ENCODE assay signal across 8 cellular contexts in the genomic region with DNA sequence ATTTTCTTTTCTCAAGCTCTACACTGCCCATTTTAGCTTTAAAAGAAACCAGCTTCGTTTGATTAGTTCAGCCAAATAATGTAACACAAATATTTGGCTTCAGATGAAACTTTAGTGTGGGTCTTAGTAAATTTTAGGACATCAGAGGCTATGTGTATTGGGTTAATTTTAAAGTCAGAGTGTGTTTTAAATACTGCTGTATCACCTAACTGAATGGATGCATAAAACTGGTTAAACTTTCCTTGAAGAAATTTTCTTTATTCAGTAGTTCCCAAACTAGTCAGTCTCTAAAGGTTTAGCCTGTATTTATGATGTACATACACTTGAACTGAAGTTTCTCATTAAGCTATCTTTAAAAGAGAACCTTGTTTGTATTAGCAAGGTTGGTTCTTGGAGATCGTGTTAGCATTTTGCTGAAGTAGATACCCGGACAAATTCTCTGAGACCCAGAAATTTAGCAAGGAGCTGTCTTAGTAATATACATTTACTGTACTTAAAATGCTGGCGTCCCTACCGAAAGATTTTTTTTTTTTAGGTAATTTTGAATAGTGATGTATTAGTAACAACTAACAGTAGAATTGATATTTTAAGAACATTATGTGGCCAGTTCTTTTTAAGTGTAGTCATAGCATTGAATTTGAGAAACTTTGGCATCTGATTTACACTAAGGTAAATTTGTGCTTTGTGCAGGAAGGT. TPM values are rescaled to one million over a fixed set of nuclear protein-coding genes. Genes with fewer than 3 reads are reported as not detected.
DNase-seq lines count a peak whose midpoint lies in the region; TF ChIP-seq lines count a peak whose summit lies in the region.

No MANE protein-coding gene starts in this region.

- H3K4me1 ChIP-seq in GM23248 (ENCODE audit: insufficient read depth) (peaks cover 43% of the 10 kb centered on the region), fibroblast of lung (ENCODE audit: control insufficient read depth, extremely low read depth, insufficient read depth, low read length) (peaks cover 3% of the 10 kb centered on the region), sigmoid colon (peaks cover 0 to 58% (median 28%) of the 10 kb centered on the region in 4 donors)

- intact Hi-C loops in sigmoid colon (cut with DNase I), result loop anchor here (5.0 kb wide), 3 partner anchors 197 to 972 kb away; a partner anchor contains a TSS

- H3K79me2 ChIP-seq in GM23248 (ENCODE audit: insufficient read depth) (peaks cover 63% of the 10 kb centered on the region), fibroblast of lung (ENCODE audit: control insufficient read depth, insufficient read depth, low read length) (peaks cover 70% of the 10 kb centered on the region)

- DNase-seq in GM23248, result no peak
- peak; percentile 1 for DNase-seq in RWPE1 (ENCODE audit: low spot score)
- peak in 1 of 2 donors; percentile 26 for DNase-seq in fibroblast of lung (ENCODE audit: low read depth in 2 of 2)
- no peak for DNase-seq in sigmoid colon
- DNase-seq in GM19238 (ENCODE audit: insufficient read length, low spot score), result no peak
- DNase-seq in NCI-H345 treated with DMSO at 0.1 percent for 48 hours (lab: John Stamatoyannopoulos, UW; ENCODE audit: unreplicated experiment), result no peak
- DNase-seq in activated effector memory CD4-positive, alpha-beta T cell treated with Interleukin-2 at 50 U/mL for 16 hours, result no peak
- no peak for DNase-seq in NCI-H526 (lab: John Stamatoyannopoulos, UW)

- no peaks in the 10 kb centered on the region for H4K20me1 ChIP-seq in GM23248 (ENCODE audit: insufficient read depth)
- H4K20me1 ChIP-seq in fibroblast of lung (ENCODE audit: control insufficient read depth, extremely low read depth, insufficient read depth, low read length), result no peaks in the 10 kb centered on the region

- CTCF ChIA-PET in RWPE1 (lab: Yijun Ruan, JAX), result interaction anchor here (0.6 to 0.7 kb wide), 2 partner anchors 690 to 1661 kb away, joined by 4 to 6 read pairs; no protein-coding TSS in a partner anchor

- H3K9me2 ChIP-seq in GM23248 (ENCODE audit: insufficient read depth), result no peaks in the 10 kb centered on the region

- WGBS in GM23248 (ENCODE audit: low coverage in 1 of 2, low lambda C conversion rate in 2 of 2, missing lambda C conversion rate in 2 of 2), 2 experiments, result 34 to 35% methylated on average over 5 of the region's 5 CpGs
- 13 to 35% methylated on average over 5 of the region's 5 CpGs for WGBS in sigmoid colon, 2 donors

- peak overlapping the region; percentile 99 for H2AFZ ChIP-seq in GM23248
- no peak overlapping the region for H2AFZ ChIP-seq in fibroblast of lung (ENCODE audit: low read length)

- no peaks in the 10 kb centered on the region for H3K9me3 ChIP-seq in GM23248 (ENCODE audit: low read depth)
- no peaks in the 10 kb centered on the region for H3K9me3 ChIP-seq in fibroblast of lung (ENCODE audit: control insufficient read depth, insufficient read depth, low read depth, low read length)
- H3K9me3 ChIP-seq in sigmoid colon, result no peaks in the 10 kb centered on the region

- H3K4me2 ChIP-seq in GM23248 (ENCODE audit: unreplicated experiment), result peak overlapping the region; percentile 98
- peak overlapping the region; percentile 92 for H3K4me2 ChIP-seq in fibroblast of lung (ENCODE audit: extremely low read depth, insufficient read depth, low read length)

- H3K9ac ChIP-seq in GM23248, result peak overlapping the region; percentile 88
- H3K9ac ChIP-seq in fibroblast of lung (ENCODE audit: insufficient read depth, low read length), result peak overlapping the region; percentile 43

- H3K36me3 ChIP-seq in GM23248 (ENCODE audit: low read depth), result no peaks in the 10 kb centered on the region
- no peaks in the 10 kb centered on the region for H3K36me3 ChIP-seq in fibroblast of lung (ENCODE audit: control insufficient read depth, insufficient read depth, low read length)
- no peaks in the 10 kb centered on the region for H3K36me3 ChIP-seq in sigmoid colon

- no peaks in the 10 kb centered on the region for H3K27me3 ChIP-seq in GM23248 (replicated peaks; ENCODE audit: insufficient read depth)
- no peaks in the 10 kb centered on the region for H3K27me3 ChIP-seq in fibroblast of lung (ENCODE audit: control insufficient read depth, insufficient read depth, low read length)
- no peaks in the 10 kb centered on the region for H3K27me3 ChIP-seq in sigmoid colon

- H3F3A ChIP-seq in GM23248 (ENCODE audit: insufficient read depth), result peaks cover 12% of the 10 kb centered on the region; the same call in 1 of the 2 replicates

- H3K4me3 ChIP-seq in GM23248 (peak overlapping the region; percentile 99), fibroblast of lung (replicated peaks in 1 of 4; ENCODE audit: control extremely low read depth in 1 of 4, insufficient read depth in 1 of 4, low read depth in 3 of 4, low read length in 4 of 4) (peak overlapping the region; percentile 64 to 92 (median 91)), sigmoid colon (peak overlapping the region; percentile 70 to 91 (median 84))

- TF ChIP-seq CTCF in RWPE1 (conservative IDR thresholded peaks at IDR 0.05; ENCODE audit: low read depth), result no peak
- no peak for TF ChIP-seq CTCF in fibroblast of lung (conservative IDR thresholded peaks at IDR 0.05 in 1 of 2, IDR thresholded peaks at IDR 0.05 in 1 of 2; ENCODE audit: low read depth in 1 of 2, low read length in 2 of 2)
- no peak for TF ChIP-seq CTCF in sigmoid colon (IDR thresholded peaks at IDR 0.05)

- TF ChIP-seq EP300 in sigmoid colon (IDR thresholded peaks at IDR 0.05), result no peak

- POLR2A ChIA-PET in RWPE1 (lab: Yijun Ruan, JAX; ENCODE audit: low non-redundant PET), result no interaction called here

- H3K27ac ChIP-seq in GM23248, result peak overlapping the region; percentile 84; the same call in 1 of the 2 replicates
- H3K27ac ChIP-seq in RWPE1, result no peak overlapping the region
- peak overlapping the region; percentile 96 for H3K27ac ChIP-seq in fibroblast of lung (ENCODE audit: insufficient read depth, low read length)
- H3K27ac ChIP-seq in sigmoid colon, result peak overlapping the region; percentile 95 to 99 (median 98)

- TF ChIP-seq POLR2A in sigmoid colon (IDR thresholded peaks at IDR 0.05), result no peak

- in situ Hi-C loops in GM23248 (cut with MboI), result no loop called here

RNA-seq across cellular contexts. Expression of a gene that starts 2.7 kb away (rescaled TPM):
- 17.2 and 17.8 TPM in 2 replicates for total RNA-seq in GM23248 (2014; rRNA removed; shearing (Covaris generic))
- polyA plus RNA-seq in GM23248 (2016; fragmentation: Nextera tagmentation; extraction: Ambion mirVana) (10.5 and 12.3 TPM in 2 replicates), fibroblast of lung (25.9 and 26.4 TPM in 2 replicates), sigmoid colon (1 to 10 TPM; 1.8 to 6.6 (median 3.5) TPM)
- total RNA-seq in fibroblast of lung (67.5 and 96.1 TPM in 2 replicates), sigmoid colon (10 to 100 TPM; 22.0 to 56.0 (median 47.6) TPM)
- 13.3 and 15.4 TPM in 2 replicates for polyA plus RNA-seq in fibroblast of lung (2012)
- polyA minus RNA-seq in fibroblast of lung (ENCODE audit: low replicate concordance), result 19.4 and 28.9 TPM in 2 replicates
